Comparison of ENCODE assay signal across 1 cellular context in genomic region chr3:72445827-72446405, GRCh38.
A peak's percentile ranks its signal among the peaks of the same experiment; 100 is the strongest.
TF ChIP-seq lines count a peak whose summit lies in the region.

No MANE protein-coding gene starts in this region.

TF ChIP-seq in K562, 482 proteins besides CTCF, POLR2A, EP300 and RAD21 (continued from another document):
- no peak for TF ChIP-seq PBX2 (CRISPR knock-in tag; IDR thresholded peaks at IDR 0.05; ENCODE audit: low read depth)
- peak; percentile 47; the same call in 1 of the 2 replicates for TF ChIP-seq PBX2 (tag; conservative IDR thresholded peaks at IDR 0.05; ENCODE audit: low read depth)
- no peak for TF ChIP-seq CTBP1 (IDR thresholded peaks at IDR 0.05; ENCODE audit: borderline replicate concordance)
